ENCODE assay signal across 22 cellular contexts in the genomic region with DNA sequence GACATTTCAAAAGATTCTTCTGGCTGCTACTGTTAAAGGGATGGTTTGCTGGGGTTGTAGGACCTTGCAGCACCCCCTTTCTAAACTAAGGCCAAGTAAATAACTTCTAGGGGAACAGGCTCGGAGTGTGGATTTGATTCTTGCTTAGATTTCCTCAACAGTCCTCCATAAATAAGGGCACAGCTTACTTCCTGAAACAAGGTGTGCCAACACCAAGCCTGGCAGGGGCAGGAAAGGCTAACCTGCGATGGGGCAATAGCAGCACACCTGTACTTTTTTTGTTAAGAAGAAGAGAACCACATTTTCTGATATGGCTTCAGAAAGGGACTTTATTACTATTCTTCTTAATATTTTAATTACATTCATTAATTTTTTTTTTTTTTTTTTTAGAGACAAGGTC.
DNase-seq lines count a peak whose midpoint lies in the region; ATAC-seq, FAIRE-seq and TF ChIP-seq lines count a peak whose summit lies in the region.
"Had no signal": no experiment of that assay in that cellular context is flagged by ENCODE, and none has a peak within 500 bp of the region (broad histone marks: within the 10 kb centered on the region; RNA-seq: fewer than 3 reads in every experiment).

No MANE protein-coding gene starts in this region.

- H3K79me2 ChIP-seq in GM23338 (replicated peaks; ENCODE audit: insufficient read depth) = no peaks in the 10 kb centered on the region

- peaks cover 3% of the 10 kb centered on the region for H3K36me3 Mint-ChIP-seq in activated naive CD8-positive, alpha-beta T cell
- H3K36me3 Mint-ChIP-seq in activated naive CD8-positive, alpha-beta T cell treated with anti-CD3 and anti-CD28 coated beads for 36 hours = peaks cover 6% of the 10 kb centered on the region
- H3K36me3 Mint-ChIP-seq in GM23338 (ENCODE audit: low read depth) (peaks cover 6% of the 10 kb centered on the region; the same call in 2 of the 3 replicates), T-helper 17 cell (ENCODE audit: low read depth) (peaks cover 5% of the 10 kb centered on the region)

- no peak overlapping the region for H2AFZ ChIP-seq in GM23338

- H3K36me3 ChIP-seq in left lung = peaks cover 0 to 32% of the 10 kb centered on the region in 2 donors
- peaks cover 0 to 47% (median 42%) of the 10 kb centered on the region in 4 donors for H3K36me3 ChIP-seq in stomach
- H3K36me3 ChIP-seq in GM23338 (ENCODE audit: insufficient read depth) = no peaks in the 10 kb centered on the region; the same call in 1 of the 2 replicates

- H3K4me3 ChIP-seq in left lung = no peak overlapping the region
- no peak overlapping the region for H3K4me3 ChIP-seq in stomach
- H3K4me3 ChIP-seq in GM23338 = no peak overlapping the region
- H3K4me3 ChIP-seq: BLaER1 had no signal

- TF ChIP-seq EP300 in stomach (IDR thresholded peaks at IDR 0.05) = no peak

- H3K9me3 ChIP-seq in left lung = no peaks in the 10 kb centered on the region
- H3K9me3 ChIP-seq in stomach = no peaks in the 10 kb centered on the region
- H3K9me3 ChIP-seq in T-helper 17 cell (ENCODE audit: control insufficient read depth, low read length, poor library complexity, severe bottlenecking) = no peaks in the 10 kb centered on the region
- H3K9me3 ChIP-seq: BLaER1, Caco-2 had no signal

- peaks cover 20% of the 10 kb centered on the region for H3K4me1 Mint-ChIP-seq in activated naive CD8-positive, alpha-beta T cell (ENCODE audit: low read depth)
- H3K4me1 Mint-ChIP-seq in activated naive CD8-positive, alpha-beta T cell treated with anti-CD3 and anti-CD28 coated beads for 36 hours = peaks cover 20% of the 10 kb centered on the region
- peaks cover 7% of the 10 kb centered on the region for H3K4me1 Mint-ChIP-seq in GM23338
- H3K4me1 Mint-ChIP-seq in T-helper 17 cell = peaks cover 25% of the 10 kb centered on the region

- no peak for TF ChIP-seq POLR2A in stomach (IDR thresholded peaks at IDR 0.05)

- H3K4me1 ChIP-seq in left lung = peaks cover 0 to 21% of the 10 kb centered on the region in 2 donors
- H3K4me1 ChIP-seq in stomach = peaks cover 0 to 29% (median 17%) of the 10 kb centered on the region in 4 donors
- no peaks in the 10 kb centered on the region for H3K4me1 ChIP-seq in GM23338 (ENCODE audit: insufficient read depth)
- H3K4me1 ChIP-seq: Caco-2 had no signal

- 0 out of 2 replicates have a peak, but pooled peaks cover 7% of the 10 kb centered on the region for H3F3A ChIP-seq in GM23338 (replicated peaks; ENCODE audit: low read depth)

- intact Hi-C loops in left lung (cut with DNase I) = no loop called here
- intact Hi-C loops in stomach (cut with DNase I; ENCODE audit: low total_unique reads) = no loop called here

- peak; percentile 55 for ATAC-seq in left lung
- no peak for ATAC-seq in GM23338
- ATAC-seq in HG03196 (IDR thresholded peaks at IDR 0.05; ENCODE audit: unreplicated experiment) = no peak
- ATAC-seq in T-helper 17 cell = no peak
- ATAC-seq: CD8-positive, alpha-beta T cell; HCT116 had no signal

- FAIRE-seq in urothelium cell line (lab: Jason Lieb, UNC) = peak; percentile 13
- FAIRE-seq: A204.1, G401.6, GM12892 had no signal

- TF ChIP-seq CTCF in left lung (IDR thresholded peaks at IDR 0.05) (no peak), stomach (IDR thresholded peaks at IDR 0.05) (no peak), GM23338 (conservative IDR thresholded peaks at IDR 0.05; ENCODE audit: low read depth in 2 of 2) (no peak)

- H3K9me3 Mint-ChIP-seq in activated naive CD8-positive, alpha-beta T cell (ENCODE audit: low read depth) = no peaks in the 10 kb centered on the region
- H3K9me3 Mint-ChIP-seq in activated naive CD8-positive, alpha-beta T cell treated with anti-CD3 and anti-CD28 coated beads for 36 hours = no peaks in the 10 kb centered on the region
- no peaks in the 10 kb centered on the region; the same call in 2 of the 3 replicates for H3K9me3 Mint-ChIP-seq in GM23338
- H3K9me3 Mint-ChIP-seq: CD4-positive, CD25-positive, alpha-beta regulatory T cell; CD8-positive, alpha-beta T cell; H9 had no signal

- no peaks in the 10 kb centered on the region; the same call in 1 of the 2 replicates for H4K20me1 ChIP-seq in GM23338 (replicated peaks; ENCODE audit: insufficient read depth)

- no peaks in the 10 kb centered on the region for H3K27me3 Mint-ChIP-seq in activated naive CD8-positive, alpha-beta T cell
- no peaks in the 10 kb centered on the region for H3K27me3 Mint-ChIP-seq in activated naive CD8-positive, alpha-beta T cell treated with anti-CD3 and anti-CD28 coated beads for 36 hours
- peaks cover 2% of the 10 kb centered on the region for H3K27me3 Mint-ChIP-seq in GM23338 (ENCODE audit: insufficient read depth, low read depth, poor library complexity)
- H3K27me3 Mint-ChIP-seq in T-helper 17 cell = no peaks in the 10 kb centered on the region
- H3K27me3 Mint-ChIP-seq: B cell; CD4-positive, CD25-positive, alpha-beta regulatory T cell had no signal

- H3K4me2 ChIP-seq in GM23338 = no peak overlapping the region
- H3K4me2 ChIP-seq: BLaER1 had no signal

- H3K27ac Mint-ChIP-seq in activated naive CD8-positive, alpha-beta T cell = peak overlapping the region; percentile 59
- H3K27ac Mint-ChIP-seq in activated naive CD8-positive, alpha-beta T cell treated with anti-CD3 and anti-CD28 coated beads for 36 hours = no peak overlapping the region
- H3K27ac Mint-ChIP-seq in GM23338 = no peak overlapping the region
- H3K27ac Mint-ChIP-seq in T-helper 17 cell = no peak overlapping the region
- H3K27ac Mint-ChIP-seq: B cell; CD8-positive, alpha-beta T cell had no signal

- no peak overlapping the region for H3K27ac ChIP-seq in left lung
- no peak overlapping the region for H3K27ac ChIP-seq in stomach
- H3K27ac ChIP-seq in GM23338 (ENCODE audit: low read depth) = no peak overlapping the region; the same call in 1 of the 2 replicates
- H3K27ac ChIP-seq: 22Rv1, BLaER1, C4-2B had no signal

- WGBS in stomach, 5 donors = 55 to 77% (median 73%) methylated on average over 2 of the region's 2 CpGs

- no peaks in the 10 kb centered on the region for H3K27me3 ChIP-seq in left lung
- no peaks in the 10 kb centered on the region for H3K27me3 ChIP-seq in stomach
- H3K27me3 ChIP-seq in GM23338 (ENCODE audit: insufficient read depth) = no peaks in the 10 kb centered on the region
- H3K27me3 ChIP-seq: BLaER1 had no signal

- H3K4me3 Mint-ChIP-seq in activated naive CD8-positive, alpha-beta T cell = no peak overlapping the region
- no peak overlapping the region for H3K4me3 Mint-ChIP-seq in activated naive CD8-positive, alpha-beta T cell treated with anti-CD3 and anti-CD28 coated beads for 36 hours
- H3K4me3 Mint-ChIP-seq in GM23338 (no peak overlapping the region), T-helper 17 cell (no peak overlapping the region)
- H3K4me3 Mint-ChIP-seq: B cell; CD4-positive, CD25-positive, alpha-beta regulatory T cell; CD8-positive, alpha-beta T cell; H9 had no signal

- no peak for DNase-seq in activated naive CD8-positive, alpha-beta T cell treated with anti-CD3 and anti-CD28 coated beads for 36 hours
- DNase-seq in left lung (no peak), stomach (peak; percentile 42), urothelium cell line (ENCODE audit: low spot score) (no peak), GM23338 (ENCODE audit: low spot score) (no peak), T-helper 17 cell (no peak)
- DNase-seq: Caco-2; CD4-positive, CD25-positive, alpha-beta regulatory T cell; CD8-positive, alpha-beta T cell; DMS153; DND-41; H9 had no signal

- no peaks in the 10 kb centered on the region for H3K9me2 ChIP-seq in GM23338 (ENCODE audit: insufficient read depth)

TF ChIP-seq in GM23338, 12 proteins besides CTCF, POLR2A, EP300 and RAD21 (continues in another document):
- TF ChIP-seq STAT1 (IDR thresholded peaks at IDR 0.05; ENCODE audit: unreplicated experiment) (no peak), ZNF331 (CRISPR knock-in tag; IDR thresholded peaks at IDR 0.05; ENCODE audit: low read depth) (no peak), EZH2 (IDR thresholded peaks at IDR 0.05; ENCODE audit: low read depth, unreplicated experiment) (no peak), POLR2AphosphoS5 (IDR thresholded peaks at IDR 0.05; ENCODE audit: low read depth) (no peak), JUNB (IDR thresholded peaks at IDR 0.05; ENCODE audit: unreplicated experiment) (no peak), CREB1 (CRISPR knock-in tag; IDR thresholded peaks at IDR 0.05; ENCODE audit: low read depth) (no peak), ZNF114 (CRISPR knock-in tag; IDR thresholded peaks at IDR 0.05) (no peak)
- TF ChIP-seq, protein P1, sequence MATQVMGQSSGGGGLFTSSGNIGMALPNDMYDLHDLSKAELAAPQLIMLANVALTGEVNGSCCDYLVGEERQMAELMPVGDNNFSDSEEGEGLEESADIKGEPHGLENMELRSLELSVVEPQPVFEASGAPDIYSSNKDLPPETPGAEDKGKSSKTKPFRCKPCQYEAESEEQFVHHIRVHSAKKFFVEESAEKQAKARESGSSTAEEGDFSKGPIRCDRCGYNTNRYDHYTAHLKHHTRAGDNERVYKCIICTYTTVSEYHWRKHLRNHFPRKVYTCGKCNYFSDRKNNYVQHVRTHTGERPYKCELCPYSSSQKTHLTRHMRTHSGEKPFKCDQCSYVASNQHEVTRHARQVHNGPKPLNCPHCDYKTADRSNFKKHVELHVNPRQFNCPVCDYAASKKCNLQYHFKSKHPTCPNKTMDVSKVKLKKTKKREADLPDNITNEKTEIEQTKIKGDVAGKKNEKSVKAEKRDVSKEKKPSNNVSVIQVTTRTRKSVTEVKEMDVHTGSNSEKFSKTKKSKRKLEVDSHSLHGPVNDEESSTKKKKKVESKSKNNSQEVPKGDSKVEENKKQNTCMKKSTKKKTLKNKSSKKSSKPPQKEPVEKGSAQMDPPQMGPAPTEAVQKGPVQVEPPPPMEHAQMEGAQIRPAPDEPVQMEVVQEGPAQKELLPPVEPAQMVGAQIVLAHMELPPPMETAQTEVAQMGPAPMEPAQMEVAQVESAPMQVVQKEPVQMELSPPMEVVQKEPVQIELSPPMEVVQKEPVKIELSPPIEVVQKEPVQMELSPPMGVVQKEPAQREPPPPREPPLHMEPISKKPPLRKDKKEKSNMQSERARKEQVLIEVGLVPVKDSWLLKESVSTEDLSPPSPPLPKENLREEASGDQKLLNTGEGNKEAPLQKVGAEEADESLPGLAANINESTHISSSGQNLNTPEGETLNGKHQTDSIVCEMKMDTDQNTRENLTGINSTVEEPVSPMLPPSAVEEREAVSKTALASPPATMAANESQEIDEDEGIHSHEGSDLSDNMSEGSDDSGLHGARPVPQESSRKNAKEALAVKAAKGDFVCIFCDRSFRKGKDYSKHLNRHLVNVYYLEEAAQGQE (IDR thresholded peaks at IDR 0.05; ENCODE audit: unreplicated experiment) = no peak
- TF ChIP-seq, protein P2, sequence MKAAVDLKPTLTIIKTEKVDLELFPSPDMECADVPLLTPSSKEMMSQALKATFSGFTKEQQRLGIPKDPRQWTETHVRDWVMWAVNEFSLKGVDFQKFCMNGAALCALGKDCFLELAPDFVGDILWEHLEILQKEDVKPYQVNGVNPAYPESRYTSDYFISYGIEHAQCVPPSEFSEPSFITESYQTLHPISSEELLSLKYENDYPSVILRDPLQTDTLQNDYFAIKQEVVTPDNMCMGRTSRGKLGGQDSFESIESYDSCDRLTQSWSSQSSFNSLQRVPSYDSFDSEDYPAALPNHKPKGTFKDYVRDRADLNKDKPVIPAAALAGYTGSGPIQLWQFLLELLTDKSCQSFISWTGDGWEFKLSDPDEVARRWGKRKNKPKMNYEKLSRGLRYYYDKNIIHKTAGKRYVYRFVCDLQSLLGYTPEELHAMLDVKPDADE (IDR thresholded peaks at IDR 0.05) = no peak
